ENCODE assay signal across 23 cellular contexts in the genomic region with DNA sequence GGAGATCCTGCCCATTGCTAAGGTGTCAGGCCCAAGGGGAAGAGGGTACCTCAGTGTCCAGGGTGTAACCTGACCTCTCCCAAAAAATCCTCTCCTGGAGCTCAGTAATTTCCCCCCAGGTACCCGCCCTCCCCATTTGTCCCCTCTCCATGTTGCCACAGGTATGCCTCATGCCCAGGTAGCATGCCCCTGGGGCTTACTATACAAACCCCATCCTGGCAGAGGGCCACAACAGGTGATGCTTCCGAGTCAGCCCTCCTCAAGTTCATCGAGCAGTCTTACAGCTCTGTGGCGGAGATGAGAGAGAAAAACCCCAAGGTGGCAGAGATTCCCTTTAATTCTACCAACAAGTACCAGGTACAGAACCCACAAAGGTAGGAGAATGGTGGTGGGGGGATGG. TPM values are rescaled to one million over a fixed set of nuclear protein-coding genes. Genes with fewer than 3 reads are reported as not detected.
DNase-seq lines count a peak whose midpoint lies in the region; FAIRE-seq and TF ChIP-seq lines count a peak whose summit lies in the region.
"Had no signal": no experiment of that assay in that cellular context is flagged by ENCODE, and none has a peak within 500 bp of the region (broad histone marks: within the 10 kb centered on the region; RNA-seq: fewer than 3 reads in every experiment).

No MANE protein-coding gene starts in this region.

- H3K4me3 ChIP-seq in H1 (ENCODE audit: extremely low read depth in 1 of 4, insufficient read depth in 2 of 4, low read depth in 3 of 4, low read length in 4 of 4), result no peak overlapping the region

- no peak for TF ChIP-seq EP300 in H1 (IDR thresholded peaks at IDR 0.05; ENCODE audit: borderline replicate concordance in 1 of 2, low read depth in 2 of 2, low read length in 2 of 2)

- H3K79me2 ChIP-seq in H1 (ENCODE audit: control insufficient read depth in 1 of 2, insufficient read depth in 2 of 2, low read length in 2 of 2), result no peaks in the 10 kb centered on the region

- peaks cover 3% of the 10 kb centered on the region; the same call in 1 of the 2 replicates for H3K23me2 ChIP-seq in H1 (ENCODE audit: low read depth, low read length)

- POLR2A ChIA-PET in H1 (lab: Charles Lee; ENCODE audit: partially characterized antibody), result interaction anchor here (0.7 to 11.8 kb wide), 8 partner anchors 14 to 95 kb away, joined by 3 to 107 read pairs (median 4); a partner anchor contains a TSS

- H2AFZ ChIP-seq in H1 (ENCODE audit: low read length), result no peak overlapping the region

- CTCF ChIA-PET in H1 (lab: Charles Lee; ENCODE audit: partially characterized antibody), result interaction anchor here (0.8 to 18.4 kb wide), 27 partner anchors 8 to 113 kb away, joined by 3 to 257 read pairs (median 4); a partner anchor contains a TSS

- no peak overlapping the region for H3K14ac ChIP-seq in H1 (ENCODE audit: insufficient read length)

- no peak overlapping the region for H2BK15ac ChIP-seq in H1 (ENCODE audit: low read length)

- peaks cover 0 to 2% (median 0%) of the 10 kb centered on the region in 4 experiments; a peak in 1 of 7 replicates for H3K27me3 ChIP-seq in H1 (replicated peaks in 1 of 4; ENCODE audit: control insufficient read depth in 3 of 4, extremely low read depth in 1 of 4, insufficient read depth in 3 of 4, low read length in 3 of 4)

- TF ChIP-seq CTCF in H1 (IDR thresholded peaks at IDR 0.05; ENCODE audit: control extremely low read depth in 1 of 3, insufficient read depth in 1 of 3, low read depth in 1 of 3, low read length in 3 of 3), result no peak
- no peak for TF ChIP-seq CTCF in GM20000 (IDR thresholded peaks at IDR 0.05; ENCODE audit: extremely low read depth, missing control alignments)

- H3K9ac ChIP-seq in H1 (replicated peaks in 1 of 4; ENCODE audit: extremely low read depth in 1 of 4, low read depth in 3 of 4, low read length in 3 of 4), result no peak overlapping the region
- H3K9ac ChIP-seq: KMS-11 had no signal

- peak overlapping the region; percentile 99; the same call in 1 of the 2 replicates for H2BK20ac ChIP-seq in H1 (ENCODE audit: low read length)

- H3K36me3 ChIP-seq in H1 (ENCODE audit: control insufficient read depth in 2 of 4, insufficient read depth in 4 of 4, low read length in 3 of 4), result no peaks in the 10 kb centered on the region

- no peaks in the 10 kb centered on the region for H3K79me1 ChIP-seq in H1 (ENCODE audit: low read depth, low read length)

- H2BK5ac ChIP-seq in H1 (ENCODE audit: low read depth, low read length), result peak overlapping the region; percentile 87; the same call in 1 of the 2 replicates

- no peak overlapping the region; a peak in 1 of 4 replicates for H3K4me2 ChIP-seq in H1 (ENCODE audit: insufficient read depth in 1 of 2, low read depth in 2 of 2, low read length in 2 of 2)
- H3K4me2 ChIP-seq: KMS-11 had no signal

- H4K91ac ChIP-seq in H1 (replicated peaks; ENCODE audit: insufficient read length, low read length), result peak overlapping the region; percentile 36

- DNase-seq in NCI-H345 (lab: John Stamatoyannopoulos, UW), result peak; percentile 13
- no peak for DNase-seq in NCI-H345 treated with DMSO at 0.1 percent for 48 hours (lab: John Stamatoyannopoulos, UW; ENCODE audit: unreplicated experiment)
- peak; percentile 89 for DNase-seq in NCI-H69 (lab: John Stamatoyannopoulos, UW)
- DNase-seq in H1 (ENCODE audit: low read depth in 1 of 2, low spot score in 2 of 2), result no peak
- no peak for DNase-seq in GM20000 (ENCODE audit: low spot score)
- no peak for DNase-seq in NCI-H1930 (lab: John Stamatoyannopoulos, UW)
- DNase-seq in activated CD8-positive, alpha-beta memory T cell treated with anti-CD3 and anti-CD28 coated beads, Interleukin-2, amount 50 U/mL, for 48 hours, result no peak
- DNase-seq: CD4-positive, CD25-positive, alpha-beta regulatory T cell; DND-41; GOT3; NCI-H1105; NCI-H1694; NCI-H2081 treated with DMSO at 0.1 percent for 48 hours; NCI-H510A treated with DMSO at 0.1 percent for 48 hours; OCI-M1; Right ventricle myocardium superior; T-helper 17 cell had no signal

- no peak for FAIRE-seq in H1 (lab: Jason Lieb, UNC)
- FAIRE-seq: HTR-8/SVneo had no signal

- peak overlapping the region; percentile 5; the same call in 1 of the 2 replicates for H2AK5ac ChIP-seq in H1 (ENCODE audit: low read depth, low read length)

- H3K4ac ChIP-seq in H1 (replicated peaks; ENCODE audit: insufficient read length, low read depth, low read length), result no peak overlapping the region

- H2BK12ac ChIP-seq in H1 (ENCODE audit: low read depth, low read length), result peak overlapping the region; percentile 93; the same call in 1 of the 2 replicates

- no peak overlapping the region for H3K56ac ChIP-seq in H1 (replicated peaks; ENCODE audit: insufficient read length, low read depth, low read length)

- TF ChIP-seq POLR2A in H1 (IDR thresholded peaks at IDR 0.05; ENCODE audit: control extremely low read depth in 1 of 2, low read depth in 2 of 2, low read length in 2 of 2), result no peak

- no peaks in the 10 kb centered on the region for H3K9me3 ChIP-seq in H1 (ENCODE audit: insufficient read depth in 2 of 2, low read depth in 1 of 2, low read length in 1 of 2)

- H3K23ac ChIP-seq in H1 (ENCODE audit: insufficient read length), result no peak overlapping the region

- H3K18ac ChIP-seq in H1 (ENCODE audit: extremely low read depth, low read length), result no peak overlapping the region

- H4K5ac ChIP-seq in H1 (ENCODE audit: insufficient read length, low read depth, low read length), result no peak overlapping the region

- H2BK120ac ChIP-seq in H1 (replicated peaks; ENCODE audit: low read depth, low read length), result no peak overlapping the region

- no peak for TF ChIP-seq RAD21 in H1 (IDR thresholded peaks at IDR 0.05 in 1 of 2, conservative IDR thresholded peaks at IDR 0.05 in 1 of 2; ENCODE audit: low read depth in 2 of 2, low read length in 2 of 2)

- peaks cover 8 to 25% (median 20%) of the 10 kb centered on the region in 4 experiments; a peak in 6 of 7 replicates for H3K4me1 ChIP-seq in H1 (replicated peaks in 1 of 4; ENCODE audit: control insufficient read depth in 3 of 4, insufficient read depth in 4 of 4, low read length in 3 of 4)

- H3K27ac ChIP-seq in H1 (ENCODE audit: low read depth, low read length) (no peak overlapping the region), temporal lobe (ENCODE audit: low read depth, low read length) (peak overlapping the region; percentile 72)
- H3K27ac ChIP-seq: KMS-11 had no signal

- no peaks in the 10 kb centered on the region for H4K20me1 ChIP-seq in H1 (replicated peaks in 1 of 2; ENCODE audit: control insufficient read depth in 1 of 2, insufficient read depth in 2 of 2, low read length in 2 of 2)

- WGBS in H1 (ENCODE audit: extremely low coverage in 1 of 2, insufficient coverage in 1 of 2, insufficient read length in 1 of 2, insufficient replicate concordance in 2 of 2, low coverage in 1 of 2, low lambda C conversion rate in 2 of 2, missing lambda C conversion rate in 1 of 2), 2 experiments, result 76% methylated on average over 4 of the region's 4 CpGs; no CpG with 5 or more reads in 1 of the 2 experiments

- no peak overlapping the region for H4K8ac ChIP-seq in H1 (ENCODE audit: extremely low read depth, insufficient read depth, low read length)

TF ChIP-seq in H1, 55 proteins besides CTCF, POLR2A, EP300 and RAD21 (continues in another document):
- TF ChIP-seq NRF1 (IDR thresholded peaks at IDR 0.05; ENCODE audit: low read depth, low read length), result no peak

RNA-seq across cellular contexts. Expression of a gene that starts 15.7 kb away (rescaled TPM):
- 0.57 and 0.61 TPM in 2 replicates for total RNA-seq in H1 (2021; fragmentation: NEBNext Ultra II Directional; extraction: Animal tissue kit (Norgen Biotek cat#: 25700))
- polyA plus RNA-seq in H1 (2011; rRNA removed), result 0.48 and 0.80 TPM in 2 replicates
- 0.62 TPM for polyA plus RNA-seq in H1 (2011; cell fraction: cytosol; rRNA removed)
- polyA plus RNA-seq in H1 (2011; cell fraction: nucleus; rRNA removed), result 1.1 TPM
- 0.39 to 0.72 TPM (median 0.42 TPM) in 4 replicates for polyA plus RNA-seq in H1 (2012, experiment 1 of 2)
- polyA plus RNA-seq in H1 (2012, experiment 2 of 2), result 0.09 TPM
- polyA plus RNA-seq in H1 (2013, experiment 1 of 2), result 0.51 TPM
- polyA plus RNA-seq in H1 (2013, experiment 2 of 2), result 0.53 TPM
- polyA minus RNA-seq in H1 (2011; rRNA and poly(A)+ RNA removed), result 0.44 and 0.63 TPM in 2 replicates
- polyA minus RNA-seq in H1 (2011; cell fraction: cytosol; rRNA and poly(A)+ RNA removed), result 0.66 TPM
- polyA minus RNA-seq in H1 (2011; cell fraction: nucleus; rRNA and poly(A)+ RNA removed), result 0.40 TPM
- total RNA-seq in temporal lobe, result under 0.01 TPM
- total RNA-seq: A172; CD4-positive, CD25-positive, alpha-beta regulatory T cell; IMR-90; RPMI7951 had no signal
- polyA plus RNA-seq: CD4-positive, CD25-positive, alpha-beta regulatory T cell; IMR-90 had no signal

RNA-seq across cellular contexts. Expression of a gene that starts 23.3 kb away (rescaled TPM):
- total RNA-seq in H1 (2021; fragmentation: NEBNext Ultra II Directional; extraction: Animal tissue kit (Norgen Biotek cat#: 25700)), result 0.80 and 1.1 TPM in 2 replicates
- polyA plus RNA-seq in H1 (2011; rRNA removed), result 1.3 and 1.4 TPM in 2 replicates
- 1.5 TPM for polyA plus RNA-seq in H1 (2011; cell fraction: cytosol; rRNA removed)
- 1.4 TPM for polyA plus RNA-seq in H1 (2011; cell fraction: nucleus; rRNA removed)
- 0.72 to 1.6 TPM (median 1.0 TPM) in 4 replicates for polyA plus RNA-seq in H1 (2012, experiment 1 of 2)
- 0.66 TPM for polyA plus RNA-seq in H1 (2012, experiment 2 of 2)
- 1.4 TPM for polyA plus RNA-seq in H1 (2013, experiment 1 of 2)
- 1.7 TPM for polyA plus RNA-seq in H1 (2013, experiment 2 of 2)
- polyA minus RNA-seq in H1 (2011; rRNA and poly(A)+ RNA removed), result 0.41 and 1.4 TPM in 2 replicates
- 0.59 TPM for polyA minus RNA-seq in H1 (2011; cell fraction: cytosol; rRNA and poly(A)+ RNA removed)
- not detected for polyA minus RNA-seq in H1 (2011; cell fraction: nucleus; rRNA and poly(A)+ RNA removed)
- 7.6 TPM for total RNA-seq in temporal lobe
- total RNA-seq: CD4-positive, CD25-positive, alpha-beta regulatory T cell; RPMI7951; T-helper 17 cell had no signal
- polyA plus RNA-seq: CD4-positive, CD25-positive, alpha-beta regulatory T cell had no signal

RNA-seq across cellular contexts. Expression of a gene that starts 38.1 kb away (rescaled TPM):
- total RNA-seq in H1 (2021; fragmentation: NEBNext Ultra II Directional; extraction: Animal tissue kit (Norgen Biotek cat#: 25700)), result 75.1 and 78.8 TPM in 2 replicates
- polyA plus RNA-seq in H1 (2011; rRNA removed), result 68.2 and 71.3 TPM in 2 replicates
- 97.2 TPM for polyA plus RNA-seq in H1 (2011; cell fraction: cytosol; rRNA removed)
- 65.2 TPM for polyA plus RNA-seq in H1 (2011; cell fraction: nucleus; rRNA removed)
- polyA plus RNA-seq in H1 (2012, experiment 1 of 2), result 56.1 to 71.9 TPM (median 69.0 TPM) in 4 replicates
- 67.9 TPM for polyA plus RNA-seq in H1 (2012, experiment 2 of 2)
- 109 TPM for polyA plus RNA-seq in H1 (2013, experiment 1 of 2)
- 115 TPM for polyA plus RNA-seq in H1 (2013, experiment 2 of 2)
- 77.4 and 108 TPM in 2 replicates for polyA minus RNA-seq in H1 (2011; rRNA and poly(A)+ RNA removed)
- polyA minus RNA-seq in H1 (2011; cell fraction: cytosol; rRNA and poly(A)+ RNA removed), result 29.1 TPM
- polyA minus RNA-seq in H1 (2011; cell fraction: nucleus; rRNA and poly(A)+ RNA removed), result 35.7 TPM
- total RNA-seq in temporal lobe, result 178 TPM

RNA-seq across cellular contexts. Expression of a gene that starts 51.5 kb away (rescaled TPM):
- total RNA-seq in H1 (2021; fragmentation: NEBNext Ultra II Directional; extraction: Animal tissue kit (Norgen Biotek cat#: 25700)), result 34.8 and 39.7 TPM in 2 replicates
- polyA plus RNA-seq in H1 (2011; rRNA removed), result 40.8 and 54.2 TPM in 2 replicates
- polyA plus RNA-seq in H1 (2011; cell fraction: cytosol; rRNA removed), result 60.3 TPM
- polyA plus RNA-seq in H1 (2011; cell fraction: nucleus; rRNA removed), result 193 TPM
- polyA plus RNA-seq in H1 (2012, experiment 1 of 2), result 41.3 to 57.9 TPM (median 44.4 TPM) in 4 replicates
- polyA plus RNA-seq in H1 (2012, experiment 2 of 2), result 14.0 TPM
- polyA plus RNA-seq in H1 (2013, experiment 1 of 2), result 23.7 TPM
- polyA plus RNA-seq in H1 (2013, experiment 2 of 2), result 22.3 TPM
- polyA minus RNA-seq in H1 (2011; rRNA and poly(A)+ RNA removed), result 103 and 110 TPM in 2 replicates
- polyA minus RNA-seq in H1 (2011; cell fraction: cytosol; rRNA and poly(A)+ RNA removed), result 45.0 TPM
- 77.4 TPM for polyA minus RNA-seq in H1 (2011; cell fraction: nucleus; rRNA and poly(A)+ RNA removed)
- 93.2 TPM for total RNA-seq in temporal lobe
- total RNA-seq: CD4-positive, CD25-positive, alpha-beta regulatory T cell; RPMI7951; T-helper 17 cell had no signal
- polyA plus RNA-seq: CD4-positive, CD25-positive, alpha-beta regulatory T cell had no signal

Comparison
In these comparisons a context has a peak if more than half of its experiments do, and no peak if none do; other contexts are left out.
1. DNase-seq: peak in NCI-H345 (single experiment) and NCI-H69 (single experiment); none in NCI-H345 treated with DMSO at 0.1 percent for 48 hours (single experiment), H1 (0 of 2), GM20000 (single experiment), NCI-H1930 (0 of 2) and activated CD8-positive, alpha-beta memory T cell treated with anti-CD3 and anti-CD28 coated beads, Interleukin-2, amount 50 U/mL, for 48 hours (single experiment).